23 cellular contexts compared by ENCODE assay signal in the genomic region with DNA sequence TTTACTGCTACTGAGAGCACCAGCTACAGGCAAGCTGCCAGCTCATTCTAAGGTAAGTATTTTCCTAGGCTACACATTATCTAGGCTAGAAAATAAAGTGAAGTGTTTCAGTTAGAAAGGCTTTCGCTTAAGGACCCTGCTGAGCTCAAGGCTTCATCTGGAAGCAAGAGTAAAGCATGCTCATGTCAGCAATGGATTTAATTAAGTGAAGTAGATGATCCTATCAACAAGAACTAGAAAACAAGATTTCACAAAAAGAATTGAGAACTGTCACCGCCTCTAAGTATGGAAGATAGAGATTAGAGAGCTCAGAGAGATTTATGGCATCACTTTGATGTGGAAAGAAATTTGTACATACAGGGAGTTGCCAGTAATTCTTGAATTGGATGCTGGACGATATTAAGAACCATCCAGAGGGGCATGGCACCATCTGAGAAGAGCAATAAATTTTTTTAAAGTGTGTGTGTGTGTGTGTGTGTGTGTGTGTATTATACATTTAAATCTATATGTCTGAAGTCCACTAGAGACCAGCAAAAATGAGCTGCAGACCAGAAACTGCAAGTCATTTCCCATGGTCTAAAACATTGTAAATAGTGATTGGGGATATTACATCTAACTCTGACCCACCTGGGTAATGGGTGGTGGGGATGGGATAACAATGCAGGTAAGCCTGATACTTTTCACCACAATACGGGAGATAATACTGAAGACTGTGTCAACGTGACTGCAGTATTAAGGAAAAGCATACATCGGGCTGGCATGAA.
DNase-seq lines count a peak whose midpoint lies in the region; TF ChIP-seq lines count a peak whose summit lies in the region.
"Had no signal": no experiment of that assay in that cellular context is flagged by ENCODE, and none has a peak within 500 bp of the region (broad histone marks: within the 10 kb centered on the region; RNA-seq: fewer than 3 reads in every experiment).

No MANE protein-coding gene starts in this region.

- H3K27ac ChIP-seq in cardiac muscle cell (peak overlapping the region; percentile 66), left ventricle myocardium inferior (replicated peaks) (no peak overlapping the region), VCaP (peak overlapping the region; percentile 26)
- H3K27ac ChIP-seq: A549, gastroesophageal sphincter, PC-9 had no signal

- no peaks in the 10 kb centered on the region for H3K36me3 ChIP-seq in cardiac muscle cell
- H3K36me3 ChIP-seq in left ventricle myocardium inferior: peaks cover 20% of the 10 kb centered on the region
- H3K36me3 ChIP-seq: BE2C, HAP-1 had no signal

- H3K4me1 ChIP-seq in cardiac muscle cell (ENCODE audit: low read depth) (peaks cover 11% of the 10 kb centered on the region), left ventricle myocardium inferior (no peaks in the 10 kb centered on the region)
- H3K4me1 ChIP-seq: A549, BE2C, gastroesophageal sphincter had no signal

- H3K9me3 ChIP-seq in cardiac muscle cell (ENCODE audit: low read depth) (no peaks in the 10 kb centered on the region), left ventricle myocardium inferior (replicated peaks) (no peaks in the 10 kb centered on the region)
- H3K9me3 ChIP-seq: A549, BE2C, gastroesophageal sphincter, HAP-1 had no signal

- intact Hi-C loops in left ventricle myocardium inferior (cut with micrococcal nuclease): no loop called here

- DNase-seq in cardiac muscle cell (ENCODE audit: low read depth in 1 of 2, low spot score in 1 of 2) (peak in 1 of 2 donors; percentile 35), left ventricle myocardium inferior (no peak), NCI-H2107 (lab: John Stamatoyannopoulos, UW) (peak; percentile 3), CD1c-positive myeloid dendritic cell (ENCODE audit: extremely low spot score) (no peak), dedifferentiated amniotic fluid mesenchymal stem cell (ENCODE audit: extremely low spot score) (no peak), SHP77 (lab: John Stamatoyannopoulos, UW) (no peak)
- DNase-seq in activated naive CD4-positive, alpha-beta T cell treated with Interleukin-2 at 50 U/mL for 16 hours: no peak
- DNase-seq: activated CD4-positive, alpha-beta T cell treated with anti-CD3 and anti-CD28 coated beads, Interleukin-2, amount 50 U/mL, for 48 hours; activated naive CD4-positive, alpha-beta T cell; anterior cingulate cortex; BE2C; caudate nucleus; Kasumi-1; NCI-H146; NCI-H526; PC-9; retina; SIG-M5; substantia nigra had no signal

- no peak for TF ChIP-seq CTCF in cardiac muscle cell (IDR thresholded peaks at IDR 0.05; ENCODE audit: low read depth, low read length)
- TF ChIP-seq CTCF in left ventricle myocardium inferior (IDR thresholded peaks at IDR 0.05; ENCODE audit: borderline replicate concordance): no peak
- no peak for TF ChIP-seq CTCF in VCaP (conservative IDR thresholded peaks at IDR 0.05)

- H3K27me3 ChIP-seq in cardiac muscle cell (no peaks in the 10 kb centered on the region), left ventricle myocardium inferior (ENCODE audit: low read depth) (no peaks in the 10 kb centered on the region)
- H3K27me3 ChIP-seq: BE2C, gastroesophageal sphincter had no signal

- no peak overlapping the region for H3K4me3 ChIP-seq in cardiac muscle cell
- no peak overlapping the region for H3K4me3 ChIP-seq in left ventricle myocardium inferior
- H3K4me3 ChIP-seq: A549, gastroesophageal sphincter, HAP-1, PC-9 had no signal
